In genomic region chr15:83471307-83471866, GRCh38 we compare ENCODE assay signal across 30 cellular contexts. TPM values are rescaled to one million over a fixed set of nuclear protein-coding genes. Genes with fewer than 3 reads are reported as not detected.
"Had no signal": no experiment of that assay in that cellular context is flagged by ENCODE, and none has a peak within 500 bp of the region (broad histone marks: within the 10 kb centered on the region; RNA-seq: fewer than 3 reads in every experiment).

No MANE protein-coding gene starts in this region.

- FAIRE-seq: endothelial cell of umbilical vein, keratinocyte had no signal

- H2AFZ ChIP-seq: neural progenitor cell had no signal

- H3K27me3 ChIP-seq: colonic mucosa, esophagus squamous epithelium, neural progenitor cell, right atrium auricular region, sigmoid colon, transverse colon, upper lobe of right lung, uterus had no signal

- H3K4me1 ChIP-seq: colonic mucosa, esophagus squamous epithelium, right atrium auricular region, sigmoid colon, transverse colon, upper lobe of right lung, uterus had no signal

- H3K4me1 Mint-ChIP-seq: central memory CD8-positive, alpha-beta T cell; naive thymus-derived CD4-positive, alpha-beta T cell; nephron; neural progenitor cell; stimulated activated effector memory CD8-positive, alpha-beta T cell treated with anti-CD3 and anti-CD28 coated beads, Interleukin-12 subunit alpha, Interleukin-12 subunit beta, amount 100 ng/mL, for 72 hours had no signal

- H3K4me2 ChIP-seq: neural progenitor cell had no signal

- H3K9me3 ChIP-seq: colonic mucosa, esophagus squamous epithelium, transverse colon, upper lobe of right lung, uterus had no signal

- DNase-seq: colonic mucosa; effector memory CD4-positive, alpha-beta T cell; esophagus squamous epithelium; foreskin melanocyte; head of caudate nucleus; mesendoderm; midbrain; naive thymus-derived CD4-positive, alpha-beta T cell; posterior cingulate gyrus; sigmoid colon; stimulated activated CD4-positive, alpha-beta T cell treated with anti-CD3 and anti-CD28 coated beads, Interleukin-2, amount 100 ng/mL, for 24 hours; stimulated activated CD4-positive, alpha-beta T cell treated with anti-CD3 and anti-CD28 coated beads, Interleukin-4, amount 100 ng/mL, for 24 hours; stimulated activated naive CD8-positive, alpha-beta T cell treated with anti-CD3 and anti-CD28 coated beads, Interleukin-15, Interleukin-2, amounts not matched to agents 100 U/mL and 50 U/mL, for 24 hours; transverse colon; upper lobe of right lung; uterus had no signal

- H3K36me3 ChIP-seq: colonic mucosa, esophagus squamous epithelium, neural progenitor cell, right atrium auricular region, sigmoid colon, transverse colon, upper lobe of right lung, uterus had no signal

- H3K9me3 Mint-ChIP-seq: central memory CD8-positive, alpha-beta T cell; dendritic cell treated with granulocyte-macrophage colony-stimulating factor and Interleukin-4, amounts not matched to agents 40 ng/mL and 50 ng/mL, for 4 days had no signal

- H3K4me3 Mint-ChIP-seq: central memory CD8-positive, alpha-beta T cell; dendritic cell treated with granulocyte-macrophage colony-stimulating factor and Interleukin-4, amounts not matched to agents 40 ng/mL and 50 ng/mL, for 4 days; naive thymus-derived CD4-positive, alpha-beta T cell; nephron; neural progenitor cell; stimulated activated effector memory CD8-positive, alpha-beta T cell treated with anti-CD3 and anti-CD28 coated beads, Interleukin-12 subunit alpha, Interleukin-12 subunit beta, amount 100 ng/mL, for 72 hours had no signal

- H3K9ac ChIP-seq: neural progenitor cell had no signal

- H3K36me3 Mint-ChIP-seq: naive thymus-derived CD4-positive, alpha-beta T cell; neural progenitor cell; stimulated activated effector memory CD8-positive, alpha-beta T cell treated with anti-CD3 and anti-CD28 coated beads, Interleukin-12 subunit alpha, Interleukin-12 subunit beta, amount 100 ng/mL, for 72 hours had no signal

- H3K27ac Mint-ChIP-seq: dendritic cell treated with granulocyte-macrophage colony-stimulating factor and Interleukin-4, amounts not matched to agents 40 ng/mL and 50 ng/mL, for 4 days; naive thymus-derived CD4-positive, alpha-beta T cell; nephron; neural progenitor cell; stimulated activated effector memory CD8-positive, alpha-beta T cell treated with anti-CD3 and anti-CD28 coated beads, Interleukin-12 subunit alpha, Interleukin-12 subunit beta, amount 100 ng/mL, for 72 hours had no signal

- ATAC-seq: left lobe of liver; naive thymus-derived CD4-positive, alpha-beta T cell; stimulated activated effector memory CD8-positive, alpha-beta T cell treated with anti-CD3 and anti-CD28 coated beads, Interleukin-12 subunit alpha, Interleukin-12 subunit beta, amount 100 ng/mL, for 72 hours; stimulated activated naive CD8-positive, alpha-beta T cell treated with anti-CD3 and anti-CD28 coated beads, Interleukin-15, Interleukin-2, amounts not matched to agents 100 U/mL and 50 U/mL, for 24 hours; upper lobe of right lung had no signal

- H3K27ac ChIP-seq: colonic mucosa, esophagus squamous epithelium, neural progenitor cell, right atrium auricular region, sigmoid colon, transverse colon, upper lobe of right lung, uterus had no signal

- H3K4me3 ChIP-seq: colonic mucosa, esophagus squamous epithelium, neural progenitor cell, right atrium auricular region, sigmoid colon, transverse colon, upper lobe of right lung, uterus had no signal

RNA-seq across cellular contexts. Expression of gene SH3GL3, which starts 24.2 kb away (rescaled TPM):
- total RNA-seq: chondrocyte; colonic mucosa; endothelial cell of umbilical vein; left lobe of liver; lung microvascular endothelial cell; mucosa of gallbladder; naive thymus-derived CD4-positive, alpha-beta T cell; osteocyte; transverse colon had no signal
- polyA plus RNA-seq: endothelial cell of umbilical vein; liver; naive thymus-derived CD4-positive, alpha-beta T cell had no signal
